ENCODE assay signal across 8 cellular contexts in the genomic region with DNA sequence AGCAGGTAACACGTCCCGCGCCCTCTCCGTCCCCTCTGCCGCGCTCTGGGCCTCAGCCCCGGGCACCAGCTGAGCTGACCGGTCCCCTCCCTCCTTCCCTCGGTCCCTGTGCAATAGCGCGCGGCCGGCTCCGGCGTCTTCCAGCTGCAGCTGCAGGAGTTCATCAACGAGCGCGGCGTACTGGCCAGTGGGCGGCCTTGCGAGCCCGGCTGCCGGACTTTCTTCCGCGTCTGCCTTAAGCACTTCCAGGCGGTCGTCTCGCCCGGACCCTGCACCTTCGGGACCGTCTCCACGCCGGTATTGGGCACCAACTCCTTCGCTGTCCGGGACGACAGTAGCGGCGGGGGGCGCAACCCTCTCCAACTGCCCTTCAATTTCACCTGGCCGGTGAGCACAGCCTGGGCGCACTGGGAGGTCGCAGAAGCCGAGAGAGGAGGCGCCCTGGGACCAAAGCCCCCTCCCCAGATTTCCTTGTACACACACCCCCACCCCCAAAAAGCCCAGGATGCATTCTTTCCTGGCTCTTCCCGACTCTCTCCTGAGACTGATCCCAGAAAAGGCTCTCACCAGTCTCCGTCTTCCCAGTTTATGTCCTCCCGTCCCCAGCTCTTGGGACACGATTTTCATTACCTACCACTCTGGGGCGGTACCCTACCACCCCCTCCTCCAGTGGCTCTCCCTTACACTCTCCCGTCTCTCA. TPM values are rescaled to one million over a fixed set of nuclear protein-coding genes. Genes with fewer than 3 reads are reported as not detected.
A peak's percentile ranks its signal among the peaks of the same experiment; 100 is the strongest.
DNase-seq lines count a peak whose midpoint lies in the region; ATAC-seq and TF ChIP-seq lines count a peak whose summit lies in the region.

No MANE protein-coding gene starts in this region.

- H3K27me3 Mint-ChIP-seq in activated T-helper 1 cell treated with anti-CD3 and anti-CD28 coated beads, Interleukin-12 subunit alpha, Interleukin-12 subunit beta, Interleukin-2, Interleukin-4 antibody, amounts not matched to agents 30 ng/mL and 10 ng/mL and 1 ng/mL, durations not matched to agents 14 hours and 24 hours and 36 hours (ENCODE audit: insufficient read depth), result peaks cover 59% of the 10 kb centered on the region

- H3K4me1 Mint-ChIP-seq in activated T-helper 1 cell treated with anti-CD3 and anti-CD28 coated beads, Interleukin-12 subunit alpha, Interleukin-12 subunit beta, Interleukin-2, Interleukin-4 antibody, amounts not matched to agents 30 ng/mL and 10 ng/mL and 1 ng/mL, durations not matched to agents 14 hours and 24 hours and 36 hours (ENCODE audit: low read depth), result peaks cover 45% of the 10 kb centered on the region

- H3K27ac ChIP-seq in HEK293 (ENCODE audit: extremely low read depth, low read depth, low read length), result peak overlapping the region; percentile 20; the same call in 1 of the 2 replicates

- DNase-seq in AG08395 (ENCODE audit: low spot score), result peak; percentile 37
- DNase-seq in activated T-helper 1 cell treated with anti-CD3 and anti-CD28 coated beads, Interleukin-12 subunit alpha, Interleukin-12 subunit beta, Interleukin-2, Interleukin-4 antibody, amounts not matched to agents 30 ng/mL and 10 ng/mL and 1 ng/mL, durations not matched to agents 14 hours and 24 hours and 36 hours (ENCODE audit: low spot score), result no peak
- peak; percentile 73 for DNase-seq in left ventricle myocardium superior
- peak; percentile 78 for DNase-seq in sciatic nerve (ENCODE audit: low spot score)
- no peak for DNase-seq in HuH-7 (ENCODE audit: low spot score)
- DNase-seq in OCI-M2 (lab: John Stamatoyannopoulos, UW; ENCODE audit: unreplicated experiment), result no peak
- DNase-seq in DMS79 (lab: John Stamatoyannopoulos, UW), result no peak

- H3K27ac Mint-ChIP-seq in activated T-helper 1 cell treated with anti-CD3 and anti-CD28 coated beads, Interleukin-12 subunit alpha, Interleukin-12 subunit beta, Interleukin-2, Interleukin-4 antibody, amounts not matched to agents 30 ng/mL and 10 ng/mL and 1 ng/mL, durations not matched to agents 14 hours and 24 hours and 36 hours, result peak overlapping the region; percentile 53

- peak; percentile 58 for ATAC-seq in left ventricle myocardium superior
- peak; percentile 50 for ATAC-seq in sciatic nerve

- CTCF ChIA-PET in HEK293 (lab: Yijun Ruan, JAX), result interaction anchor here (0.6 to 5.0 kb wide), 11 partner anchors 11 to 89 kb away, joined by 3 to 32 read pairs (median 4); no protein-coding TSS in a partner anchor

- no peaks in the 10 kb centered on the region for H3K4me1 ChIP-seq in HEK293 (ENCODE audit: control insufficient read depth, insufficient read depth, low read length)

- no peaks in the 10 kb centered on the region for H3K9me3 ChIP-seq in HEK293 (ENCODE audit: control insufficient read depth, insufficient read depth, low read depth, low read length)

- intact Hi-C loops in activated T-helper 1 cell treated with anti-CD3 and anti-CD28 coated beads, Interleukin-12 subunit alpha, Interleukin-12 subunit beta, Interleukin-2, Interleukin-4 antibody, amounts not matched to agents 30 ng/mL and 10 ng/mL and 1 ng/mL, durations not matched to agents 14 hours and 24 hours and 36 hours (cut with micrococcal nuclease), result loop anchor here (1.0 to 10.0 kb wide), 2 partner anchors 11 to 565 kb away; a partner anchor contains a TSS
- intact Hi-C loops in left ventricle myocardium superior (cut with micrococcal nuclease), result no loop called here
- intact Hi-C loops in sciatic nerve (cut with DNase I), result no loop called here

- peaks cover 0 to 3% of the 10 kb centered on the region in 2 experiments; a peak in 1 of 3 replicates for H3K36me3 ChIP-seq in HEK293 (ENCODE audit: control insufficient read depth in 2 of 2, insufficient read depth in 1 of 2, low read length in 2 of 2)

- peak overlapping the region; percentile 49 for H3K4me3 ChIP-seq in HEK293 (ENCODE audit: low read depth, low read length)

- H3K4me3 Mint-ChIP-seq in activated T-helper 1 cell treated with anti-CD3 and anti-CD28 coated beads, Interleukin-12 subunit alpha, Interleukin-12 subunit beta, Interleukin-2, Interleukin-4 antibody, amounts not matched to agents 30 ng/mL and 10 ng/mL and 1 ng/mL, durations not matched to agents 14 hours and 24 hours and 36 hours, result peak overlapping the region; percentile 73

- H3K36me3 Mint-ChIP-seq in activated T-helper 1 cell treated with anti-CD3 and anti-CD28 coated beads, Interleukin-12 subunit alpha, Interleukin-12 subunit beta, Interleukin-2, Interleukin-4 antibody, amounts not matched to agents 30 ng/mL and 10 ng/mL and 1 ng/mL, durations not matched to agents 14 hours and 24 hours and 36 hours (ENCODE audit: low read depth), result no peaks in the 10 kb centered on the region

- H3K9me3 Mint-ChIP-seq in activated T-helper 1 cell treated with anti-CD3 and anti-CD28 coated beads, Interleukin-12 subunit alpha, Interleukin-12 subunit beta, Interleukin-2, Interleukin-4 antibody, amounts not matched to agents 30 ng/mL and 10 ng/mL and 1 ng/mL, durations not matched to agents 14 hours and 24 hours and 36 hours, result no peaks in the 10 kb centered on the region

- TF ChIP-seq CTCF in HEK293 (tag by site-specific recombination; IDR thresholded peaks at IDR 0.05), result peak; percentile 48; the same call in 1 of the 2 replicates

- POLR2A ChIA-PET in HEK293 (lab: Yijun Ruan, JAX), result interaction anchor here (1.1 to 6.1 kb wide), 8 partner anchors 11 to 403 kb away, joined by 3 to 58 read pairs (median 8); a partner anchor contains a TSS

TF ChIP-seq in HEK293, 187 proteins besides CTCF, POLR2A, EP300 and RAD21 (continues in another document):
- TF ChIP-seq ZNF2 (tag by site-specific recombination; IDR thresholded peaks at IDR 0.05) (0 out of 2 replicates have a peak, but pooled peaks have one; percentile 2), ZNF600 (tag by site-specific recombination; IDR thresholded peaks at IDR 0.05) (0 out of 2 replicates have a peak, but pooled peaks have one; percentile 67)
- TF ChIP-seq, protein P1, sequence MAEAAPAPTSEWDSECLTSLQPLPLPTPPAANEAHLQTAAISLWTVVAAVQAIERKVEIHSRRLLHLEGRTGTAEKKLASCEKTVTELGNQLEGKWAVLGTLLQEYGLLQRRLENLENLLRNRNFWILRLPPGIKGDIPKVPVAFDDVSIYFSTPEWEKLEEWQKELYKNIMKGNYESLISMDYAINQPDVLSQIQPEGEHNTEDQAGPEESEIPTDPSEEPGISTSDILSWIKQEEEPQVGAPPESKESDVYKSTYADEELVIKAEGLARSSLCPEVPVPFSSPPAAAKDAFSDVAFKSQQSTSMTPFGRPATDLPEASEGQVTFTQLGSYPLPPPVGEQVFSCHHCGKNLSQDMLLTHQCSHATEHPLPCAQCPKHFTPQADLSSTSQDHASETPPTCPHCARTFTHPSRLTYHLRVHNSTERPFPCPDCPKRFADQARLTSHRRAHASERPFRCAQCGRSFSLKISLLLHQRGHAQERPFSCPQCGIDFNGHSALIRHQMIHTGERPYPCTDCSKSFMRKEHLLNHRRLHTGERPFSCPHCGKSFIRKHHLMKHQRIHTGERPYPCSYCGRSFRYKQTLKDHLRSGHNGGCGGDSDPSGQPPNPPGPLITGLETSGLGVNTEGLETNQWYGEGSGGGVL (tag by site-specific recombination; IDR thresholded peaks at IDR 0.05), result peak; percentile 91; the same call in 1 of the 2 replicates
- TF ChIP-seq, protein P2, sequence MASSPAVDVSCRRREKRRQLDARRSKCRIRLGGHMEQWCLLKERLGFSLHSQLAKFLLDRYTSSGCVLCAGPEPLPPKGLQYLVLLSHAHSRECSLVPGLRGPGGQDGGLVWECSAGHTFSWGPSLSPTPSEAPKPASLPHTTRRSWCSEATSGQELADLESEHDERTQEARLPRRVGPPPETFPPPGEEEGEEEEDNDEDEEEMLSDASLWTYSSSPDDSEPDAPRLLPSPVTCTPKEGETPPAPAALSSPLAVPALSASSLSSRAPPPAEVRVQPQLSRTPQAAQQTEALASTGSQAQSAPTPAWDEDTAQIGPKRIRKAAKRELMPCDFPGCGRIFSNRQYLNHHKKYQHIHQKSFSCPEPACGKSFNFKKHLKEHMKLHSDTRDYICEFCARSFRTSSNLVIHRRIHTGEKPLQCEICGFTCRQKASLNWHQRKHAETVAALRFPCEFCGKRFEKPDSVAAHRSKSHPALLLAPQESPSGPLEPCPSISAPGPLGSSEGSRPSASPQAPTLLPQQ (tag by site-specific recombination; IDR thresholded peaks at IDR 0.05), result 0 out of 2 replicates have a peak, but pooled peaks have one; percentile 14

RNA-seq across cellular contexts. Expression of a gene that starts 0.7 kb away (rescaled TPM):
- total RNA-seq in activated T-helper 1 cell treated with anti-CD3 and anti-CD28 coated beads, Interleukin-12 subunit alpha, Interleukin-12 subunit beta, Interleukin-2, Interleukin-4 antibody, amounts not matched to agents 30 ng/mL and 10 ng/mL and 1 ng/mL, durations not matched to agents 14 hours and 24 hours and 36 hours, result 0.29 and 0.36 TPM in 2 replicates
- total RNA-seq in left ventricle myocardium superior (11.6 TPM), sciatic nerve (33.3 TPM)

RNA-seq across cellular contexts. Expression of a gene that starts 23.4 kb away (rescaled TPM):
- 11.7 and 12.4 TPM in 2 replicates for total RNA-seq in activated T-helper 1 cell treated with anti-CD3 and anti-CD28 coated beads, Interleukin-12 subunit alpha, Interleukin-12 subunit beta, Interleukin-2, Interleukin-4 antibody, amounts not matched to agents 30 ng/mL and 10 ng/mL and 1 ng/mL, durations not matched to agents 14 hours and 24 hours and 36 hours
- 2.2 TPM for total RNA-seq in left ventricle myocardium superior
- total RNA-seq in sciatic nerve, result 0.58 TPM

RNA-seq across cellular contexts. Expression of a gene that starts 35.6 kb away (rescaled TPM):
- total RNA-seq in activated T-helper 1 cell treated with anti-CD3 and anti-CD28 coated beads, Interleukin-12 subunit alpha, Interleukin-12 subunit beta, Interleukin-2, Interleukin-4 antibody, amounts not matched to agents 30 ng/mL and 10 ng/mL and 1 ng/mL, durations not matched to agents 14 hours and 24 hours and 36 hours, result 15.0 and 16.7 TPM in 2 replicates
- 22.7 TPM for total RNA-seq in left ventricle myocardium superior
- 17.3 TPM for total RNA-seq in sciatic nerve

RNA-seq across cellular contexts. Expression of a gene that starts 55.8 kb away (rescaled TPM):
- 1.3 and 1.6 TPM in 2 replicates for total RNA-seq in activated T-helper 1 cell treated with anti-CD3 and anti-CD28 coated beads, Interleukin-12 subunit alpha, Interleukin-12 subunit beta, Interleukin-2, Interleukin-4 antibody, amounts not matched to agents 30 ng/mL and 10 ng/mL and 1 ng/mL, durations not matched to agents 14 hours and 24 hours and 36 hours
- not detected for total RNA-seq in left ventricle myocardium superior
- 0.22 TPM for total RNA-seq in sciatic nerve

Comparison
In these comparisons a context has a peak if more than half of its experiments do, and no peak if none do; other contexts are left out.
1. DNase-seq: peak in AG08395 (single experiment), left ventricle myocardium superior (single experiment) and sciatic nerve (single experiment); none in activated T-helper 1 cell treated with anti-CD3 and anti-CD28 coated beads, Interleukin-12 subunit alpha, Interleukin-12 subunit beta, Interleukin-2, Interleukin-4 antibody, amounts not matched to agents 30 ng/mL and 10 ng/mL and 1 ng/mL, durations not matched to agents 14 hours and 24 hours and 36 hours (single experiment), HuH-7 (single experiment), OCI-M2 (single experiment) and DMS79 (single experiment).